12 cellular contexts compared by ENCODE assay signal in genomic region chr10:6070647-6071046, GRCh38. TPM values are rescaled to one million over a fixed set of nuclear protein-coding genes. Genes with fewer than 3 reads are reported as not detected.
DNase-seq lines count a peak whose midpoint lies in the region; ATAC-seq lines count a peak whose summit lies in the region.
"Had no signal": no experiment of that assay in that cellular context is flagged by ENCODE, and none has a peak within 500 bp of the region (broad histone marks: within the 10 kb centered on the region; RNA-seq: fewer than 3 reads in every experiment).

No MANE protein-coding gene starts in this region.

- intact Hi-C loops in activated CD4-positive, alpha-beta memory T cell treated with anti-CD3 and anti-CD28 coated beads for 36 hours (cut with micrococcal nuclease): loop anchor here (1.0 to 5.0 kb wide), 4 partner anchors 8 to 753 kb away; partner anchors contain the start of genes IL15RA and IL2RA

- no peak for ATAC-seq in central memory CD8-positive, alpha-beta T cell (replicated peaks; ENCODE audit: extremely low read depth, poor library complexity, severe bottlenecking)
- ATAC-seq in GM18519 (IDR thresholded peaks at IDR 0.05; ENCODE audit: low FRiP score, unreplicated experiment): no peak

- H3K27ac Mint-ChIP-seq in activated CD4-positive, alpha-beta memory T cell treated with anti-CD3 and anti-CD28 coated beads for 36 hours: peak overlapping the region; percentile 96
- peak overlapping the region; percentile 70 for H3K27ac Mint-ChIP-seq in central memory CD8-positive, alpha-beta T cell (ENCODE audit: low read depth)

- peaks cover 2% of the 10 kb centered on the region for H3K9me3 Mint-ChIP-seq in activated CD4-positive, alpha-beta memory T cell treated with anti-CD3 and anti-CD28 coated beads for 36 hours
- no peaks in the 10 kb centered on the region for H3K9me3 Mint-ChIP-seq in central memory CD8-positive, alpha-beta T cell

- DNase-seq in MV-4-11 (lab: John Stamatoyannopoulos, UW) (peak; percentile 73), cortex of kidney (lab: John Stamatoyannopoulos, UW) (no peak), OCI-M1 (lab: John Stamatoyannopoulos, UW) (no peak)
- peak; percentile 90 for DNase-seq in activated CD4-positive, alpha-beta memory T cell treated with anti-CD3 and anti-CD28 coated beads for 36 hours
- no peak for DNase-seq in central memory CD8-positive, alpha-beta T cell (ENCODE audit: low spot score in 2 of 2)
- peak; percentile 28 to 30 for DNase-seq in stimulated activated CD8-positive, alpha-beta memory T cell treated with anti-CD3 and anti-CD28 coated beads, Interleukin-4, amount 100 ng/mL, for 4 hours (ENCODE audit: low read depth in 2 of 2, low spot score in 1 of 2)
- DNase-seq: DMS53, NCI-H2171 treated with DMSO at 0.1 percent for 48 hours had no signal

- CTCF ChIA-PET in activated CD4-positive, alpha-beta memory T cell treated with anti-CD3 and anti-CD28 coated beads for 36 hours (lab: Charles Lee): interaction anchor here (0.7 to 10.3 kb wide), 6 partner anchors 11 to 20 kb away, joined by 3 to 112 read pairs (median 10); no protein-coding TSS in a partner anchor

- H3K36me3 Mint-ChIP-seq in activated CD4-positive, alpha-beta memory T cell treated with anti-CD3 and anti-CD28 coated beads for 36 hours: no peaks in the 10 kb centered on the region
- H3K36me3 Mint-ChIP-seq in central memory CD8-positive, alpha-beta T cell (ENCODE audit: insufficient read depth): peaks cover 2% of the 10 kb centered on the region

- POLR2A ChIA-PET in activated CD4-positive, alpha-beta memory T cell treated with anti-CD3 and anti-CD28 coated beads for 36 hours (lab: Charles Lee): interaction anchor here (0.9 to 14.3 kb wide), 7 partner anchors 9 to 277 kb away, joined by 3 to 343 read pairs (median 8); partner anchors contain the start of gene IL2RA

- H3K27me3 Mint-ChIP-seq in activated CD4-positive, alpha-beta memory T cell treated with anti-CD3 and anti-CD28 coated beads for 36 hours: peaks cover 2% of the 10 kb centered on the region
- H3K27me3 Mint-ChIP-seq in central memory CD8-positive, alpha-beta T cell: peaks cover 22% of the 10 kb centered on the region

- H3K4me3 Mint-ChIP-seq in activated CD4-positive, alpha-beta memory T cell treated with anti-CD3 and anti-CD28 coated beads for 36 hours: peak overlapping the region; percentile 71
- H3K4me3 Mint-ChIP-seq in central memory CD8-positive, alpha-beta T cell: no peak overlapping the region

- peaks cover 95% of the 10 kb centered on the region for H3K4me1 Mint-ChIP-seq in activated CD4-positive, alpha-beta memory T cell treated with anti-CD3 and anti-CD28 coated beads for 36 hours (ENCODE audit: low read depth)
- peaks cover 41% of the 10 kb centered on the region for H3K4me1 Mint-ChIP-seq in central memory CD8-positive, alpha-beta T cell

RNA-seq across cellular contexts. Expression of gene IL2RA, which starts 8.5 kb away (rescaled TPM):
- 100 to 1,000 TPM; 961 to 988 TPM for total RNA-seq in activated CD4-positive, alpha-beta memory T cell treated with anti-CD3 and anti-CD28 coated beads for 36 hours
- total RNA-seq: LHCN-M2, lung microvascular endothelial cell, RPMI7951 had no signal

RNA-seq across cellular contexts. Expression of gene RBM17, which starts 18.2 kb away (rescaled TPM):
- 100 to 1,000 TPM; 151 to 155 TPM for total RNA-seq in activated CD4-positive, alpha-beta memory T cell treated with anti-CD3 and anti-CD28 coated beads for 36 hours

Comparison
In these comparisons a context has a peak if more than half of its experiments do, and no peak if none do; other contexts are left out.
1. DNase-seq: peak in MV-4-11 (single experiment), activated CD4-positive, alpha-beta memory T cell treated with anti-CD3 and anti-CD28 coated beads for 36 hours (single experiment) and stimulated activated CD8-positive, alpha-beta memory T cell treated with anti-CD3 and anti-CD28 coated beads, Interleukin-4, amount 100 ng/mL, for 4 hours (2 of 2); none in central memory CD8-positive, alpha-beta T cell (0 of 2), cortex of kidney (single experiment) and OCI-M1 (single experiment).